Comparison of ENCODE assay signal across 18 cellular contexts in the genomic region with DNA sequence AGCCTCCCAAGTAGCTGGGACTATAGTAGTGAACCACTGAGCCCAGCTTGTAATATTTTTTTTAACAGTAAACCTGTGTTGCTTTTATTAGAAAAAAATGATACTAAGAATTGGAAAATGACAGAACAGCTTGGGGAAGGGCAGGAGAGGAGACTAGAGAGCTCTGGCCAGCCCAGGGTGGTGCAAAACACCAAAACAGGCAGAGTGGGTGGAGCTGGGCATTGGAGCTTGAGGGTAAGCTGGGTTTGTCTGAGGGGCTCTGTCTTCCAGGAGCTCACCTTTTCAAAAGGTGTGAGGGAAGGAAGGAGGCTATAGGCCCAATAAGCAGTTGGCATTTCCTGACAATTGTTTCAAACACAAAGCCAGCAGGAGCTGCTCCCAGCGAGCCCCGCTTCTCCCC.
"Had no signal": no experiment of that assay in that cellular context is flagged by ENCODE, and none has a peak within 500 bp of the region (broad histone marks: within the 10 kb centered on the region; RNA-seq: fewer than 3 reads in every experiment).

No MANE protein-coding gene starts in this region.

- H3K9me3 Mint-ChIP-seq: activated naive CD4-positive, alpha-beta T cell treated with anti-CD3 and anti-CD28 coated beads, Interleukin-2, amount 50 U/mL, for 24 hours; naive B cell; T-helper 1 cell treated with Interleukin-12 subunit alpha and Interleukin-12 subunit beta and Interleukin-4 antibody, amounts not matched to agents 30 μg/mL and 1 μg/mL, for 36 hours had no signal

- H3K4me3 ChIP-seq: cardiac muscle cell, coronary artery, esophagus muscularis mucosa, left lung, transverse colon, vagina had no signal

- H3K9me3 ChIP-seq: esophagus muscularis mucosa, left lung, transverse colon, vagina had no signal

- H3K4me3 Mint-ChIP-seq: activated naive CD4-positive, alpha-beta T cell treated with anti-CD3 and anti-CD28 coated beads, Interleukin-2, amount 50 U/mL, for 24 hours; T-helper 1 cell treated with Interleukin-12 subunit alpha and Interleukin-12 subunit beta and Interleukin-4 antibody, amounts not matched to agents 30 μg/mL and 1 μg/mL, for 36 hours had no signal

- H3K36me3 Mint-ChIP-seq: activated naive CD4-positive, alpha-beta T cell treated with anti-CD3 and anti-CD28 coated beads, Interleukin-2, amount 50 U/mL, for 24 hours; naive B cell had no signal

- H3K36me3 ChIP-seq: cardiac muscle cell, esophagus muscularis mucosa, left lung, transverse colon, vagina, WERI-Rb-1 had no signal

- ATAC-seq: left lung had no signal

- H3K27me3 ChIP-seq: cardiac muscle cell, esophagus muscularis mucosa, left lung, transverse colon, vagina had no signal

- H3K27ac ChIP-seq: cardiac muscle cell, coronary artery, esophagus muscularis mucosa, left lung, transverse colon, vagina, WERI-Rb-1 had no signal

- DNase-seq: activated CD4-positive, alpha-beta T cell treated with anti-CD3 and anti-CD28 coated beads, Interleukin-2, amount 50 U/mL, for 1 hour; activated effector memory CD4-positive, alpha-beta T cell treated with Interleukin-2 at 50 U/mL for 16 hours; activated T-cell treated with anti-CD3 and anti-CD28 coated beads, Interleukin-2, amount 50 U/mL, for 1 hour; effector CD4-positive, alpha-beta T cell; left lung; mammary epithelial cell; naive B cell; stimulated activated CD4-positive, alpha-beta T cell treated with anti-CD3 and anti-CD28 coated beads, Interleukin-2, amount 100 ng/mL, for 48 hours; stimulated activated naive CD4-positive, alpha-beta T cell treated with Interleukin-2 at 50 U/mL for 16 hours; substantia nigra; transverse colon; WERI-Rb-1 had no signal

- H3K27me3 Mint-ChIP-seq: activated naive CD4-positive, alpha-beta T cell treated with anti-CD3 and anti-CD28 coated beads, Interleukin-2, amount 50 U/mL, for 24 hours had no signal
